ENCODE assay signal across 1 cellular context in the genomic region with DNA sequence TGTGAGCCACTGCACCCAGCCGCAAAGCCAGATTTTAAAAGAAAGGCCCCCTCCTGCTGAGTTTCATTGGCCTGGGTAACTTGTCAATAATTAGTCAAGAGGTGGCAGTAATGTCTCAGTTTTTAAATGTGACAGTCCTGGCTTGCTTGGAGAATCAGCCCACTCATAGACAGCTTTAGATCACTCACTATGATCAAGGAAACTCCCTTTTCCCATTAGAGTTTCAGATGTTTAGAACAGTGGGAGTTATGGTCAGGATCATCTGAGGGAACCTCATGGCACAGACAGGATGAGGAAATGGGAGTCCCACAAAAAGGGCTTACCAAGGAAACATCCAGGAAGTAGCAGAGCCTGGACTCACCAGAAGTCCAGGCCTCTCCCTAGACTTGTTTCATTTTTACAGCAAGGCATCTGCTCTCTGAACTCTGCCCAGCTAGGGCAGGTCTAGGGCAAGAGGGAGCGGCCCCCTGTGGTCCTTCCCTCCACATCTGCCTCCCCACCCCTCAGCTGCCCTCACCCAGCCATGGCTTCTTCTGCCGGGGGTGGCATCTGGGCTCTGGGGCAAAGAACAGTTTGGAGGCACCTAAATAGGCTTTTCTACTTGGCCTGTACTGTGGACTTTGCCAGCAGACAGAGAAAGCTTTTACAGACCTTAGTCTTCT.
TF ChIP-seq lines count a peak whose summit lies in the region.

No MANE protein-coding gene starts in this region.

TF ChIP-seq in HepG2, 621 proteins besides CTCF, POLR2A, EP300 and RAD21 (continues in another document):
- no peak for TF ChIP-seq SMAD1 (CRISPR knock-in tag; IDR thresholded peaks at IDR 0.05; ENCODE audit: borderline replicate concordance, low read depth)
- no peak for TF ChIP-seq FIP1L1 (IDR thresholded peaks at IDR 0.05; ENCODE audit: borderline replicate concordance, insufficient read depth, low read depth, low read length)
- no peak for TF ChIP-seq MTF2 (CRISPR knock-in tag; IDR thresholded peaks at IDR 0.05; ENCODE audit: borderline replicate concordance)
- TF ChIP-seq, protein P1, sequence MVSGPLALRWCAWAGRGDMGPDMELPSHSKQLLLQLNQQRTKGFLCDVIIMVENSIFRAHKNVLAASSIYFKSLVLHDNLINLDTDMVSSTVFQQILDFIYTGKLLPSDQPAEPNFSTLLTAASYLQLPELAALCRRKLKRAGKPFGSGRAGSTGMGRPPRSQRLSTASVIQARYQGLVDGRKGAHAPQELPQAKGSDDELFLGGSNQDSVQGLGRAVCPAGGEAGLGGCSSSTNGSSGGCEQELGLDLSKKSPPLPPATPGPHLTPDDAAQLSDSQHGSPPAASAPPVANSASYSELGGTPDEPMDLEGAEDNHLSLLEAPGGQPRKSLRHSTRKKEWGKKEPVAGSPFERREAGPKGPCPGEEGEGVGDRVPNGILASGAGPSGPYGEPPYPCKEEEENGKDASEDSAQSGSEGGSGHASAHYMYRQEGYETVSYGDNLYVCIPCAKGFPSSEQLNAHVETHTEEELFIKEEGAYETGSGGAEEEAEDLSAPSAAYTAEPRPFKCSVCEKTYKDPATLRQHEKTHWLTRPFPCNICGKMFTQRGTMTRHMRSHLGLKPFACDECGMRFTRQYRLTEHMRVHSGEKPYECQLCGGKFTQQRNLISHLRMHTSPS (CRISPR knock-in tag; IDR thresholded peaks at IDR 0.05; ENCODE audit: low read depth) = peak; percentile 50; the same call in 1 of the 2 replicates
- TF ChIP-seq MTA3 (CRISPR knock-in tag; IDR thresholded peaks at IDR 0.05) = no peak
- TF ChIP-seq, protein P2, sequence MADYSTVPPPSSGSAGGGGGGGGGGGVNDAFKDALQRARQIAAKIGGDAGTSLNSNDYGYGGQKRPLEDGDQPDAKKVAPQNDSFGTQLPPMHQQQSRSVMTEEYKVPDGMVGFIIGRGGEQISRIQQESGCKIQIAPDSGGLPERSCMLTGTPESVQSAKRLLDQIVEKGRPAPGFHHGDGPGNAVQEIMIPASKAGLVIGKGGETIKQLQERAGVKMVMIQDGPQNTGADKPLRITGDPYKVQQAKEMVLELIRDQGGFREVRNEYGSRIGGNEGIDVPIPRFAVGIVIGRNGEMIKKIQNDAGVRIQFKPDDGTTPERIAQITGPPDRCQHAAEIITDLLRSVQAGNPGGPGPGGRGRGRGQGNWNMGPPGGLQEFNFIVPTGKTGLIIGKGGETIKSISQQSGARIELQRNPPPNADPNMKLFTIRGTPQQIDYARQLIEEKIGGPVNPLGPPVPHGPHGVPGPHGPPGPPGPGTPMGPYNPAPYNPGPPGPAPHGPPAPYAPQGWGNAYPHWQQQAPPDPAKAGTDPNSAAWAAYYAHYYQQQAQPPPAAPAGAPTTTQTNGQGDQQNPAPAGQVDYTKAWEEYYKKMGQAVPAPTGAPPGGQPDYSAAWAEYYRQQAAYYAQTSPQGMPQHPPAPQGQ (CRISPR knock-in tag; IDR thresholded peaks at IDR 0.05; ENCODE audit: borderline replicate concordance) = no peak
- TF ChIP-seq ZNF230 (CRISPR knock-in tag; IDR thresholded peaks at IDR 0.05) = no peak
- TF ChIP-seq ZNF264 (CRISPR knock-in tag; IDR thresholded peaks at IDR 0.05) = no peak
- TF ChIP-seq NCOA2 (CRISPR knock-in tag; IDR thresholded peaks at IDR 0.05) = no peak
- TF ChIP-seq TMF1 (CRISPR knock-in tag; IDR thresholded peaks at IDR 0.05; ENCODE audit: low read depth) = no peak
- no peak for TF ChIP-seq LCORL (IDR thresholded peaks at IDR 0.05)
- TF ChIP-seq LCORL (CRISPR knock-in tag; IDR thresholded peaks at IDR 0.05) = peak; percentile 29; the same call in 1 of the 2 replicates
- TF ChIP-seq ESRRA (CRISPR knock-in tag; IDR thresholded peaks at IDR 0.05; ENCODE audit: low read depth) = no peak
- no peak for TF ChIP-seq CHD4 (IDR thresholded peaks at IDR 0.05; ENCODE audit: borderline replicate concordance, low read length)
- no peak for TF ChIP-seq ZNF121 (CRISPR knock-in tag; IDR thresholded peaks at IDR 0.05)
- TF ChIP-seq, protein P3, sequence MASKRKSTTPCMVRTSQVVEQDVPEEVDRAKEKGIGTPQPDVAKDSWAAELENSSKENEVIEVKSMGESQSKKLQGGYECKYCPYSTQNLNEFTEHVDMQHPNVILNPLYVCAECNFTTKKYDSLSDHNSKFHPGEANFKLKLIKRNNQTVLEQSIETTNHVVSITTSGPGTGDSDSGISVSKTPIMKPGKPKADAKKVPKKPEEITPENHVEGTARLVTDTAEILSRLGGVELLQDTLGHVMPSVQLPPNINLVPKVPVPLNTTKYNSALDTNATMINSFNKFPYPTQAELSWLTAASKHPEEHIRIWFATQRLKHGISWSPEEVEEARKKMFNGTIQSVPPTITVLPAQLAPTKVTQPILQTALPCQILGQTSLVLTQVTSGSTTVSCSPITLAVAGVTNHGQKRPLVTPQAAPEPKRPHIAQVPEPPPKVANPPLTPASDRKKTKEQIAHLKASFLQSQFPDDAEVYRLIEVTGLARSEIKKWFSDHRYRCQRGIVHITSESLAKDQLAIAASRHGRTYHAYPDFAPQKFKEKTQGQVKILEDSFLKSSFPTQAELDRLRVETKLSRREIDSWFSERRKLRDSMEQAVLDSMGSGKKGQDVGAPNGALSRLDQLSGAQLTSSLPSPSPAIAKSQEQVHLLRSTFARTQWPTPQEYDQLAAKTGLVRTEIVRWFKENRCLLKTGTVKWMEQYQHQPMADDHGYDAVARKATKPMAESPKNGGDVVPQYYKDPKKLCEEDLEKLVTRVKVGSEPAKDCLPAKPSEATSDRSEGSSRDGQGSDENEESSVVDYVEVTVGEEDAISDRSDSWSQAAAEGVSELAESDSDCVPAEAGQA (IDR thresholded peaks at IDR 0.05; ENCODE audit: low read depth) = no peak
- TF ChIP-seq, protein P3 (CRISPR knock-in tag; IDR thresholded peaks at IDR 0.05; ENCODE audit: borderline replicate concordance) = no peak
- TF ChIP-seq ZNF20 (CRISPR knock-in tag; IDR thresholded peaks at IDR 0.05) = no peak
- no peak for TF ChIP-seq PAWR (CRISPR knock-in tag; IDR thresholded peaks at IDR 0.05; ENCODE audit: borderline replicate concordance)
- no peak for TF ChIP-seq IRX3 (CRISPR knock-in tag; IDR thresholded peaks at IDR 0.05; ENCODE audit: borderline replicate concordance, low read depth)
- TF ChIP-seq KDM4B (CRISPR knock-in tag; IDR thresholded peaks at IDR 0.05) = no peak
- no peak for TF ChIP-seq HNRNPUL1 (IDR thresholded peaks at IDR 0.05; ENCODE audit: low read depth, low read length)
- TF ChIP-seq SMARCC2 (IDR thresholded peaks at IDR 0.05) = no peak
- no peak for TF ChIP-seq ZNF720 (CRISPR knock-in tag; IDR thresholded peaks at IDR 0.05)
- TF ChIP-seq RFX3 (CRISPR knock-in tag; IDR thresholded peaks at IDR 0.05) = no peak
- TF ChIP-seq ZSCAN9 (CRISPR knock-in tag; IDR thresholded peaks at IDR 0.05; ENCODE audit: borderline replicate concordance) = peak; percentile 34; the same call in 1 of the 2 replicates
- no peak for TF ChIP-seq ZNF776 (CRISPR knock-in tag; IDR thresholded peaks at IDR 0.05)
- TF ChIP-seq, protein P4, sequence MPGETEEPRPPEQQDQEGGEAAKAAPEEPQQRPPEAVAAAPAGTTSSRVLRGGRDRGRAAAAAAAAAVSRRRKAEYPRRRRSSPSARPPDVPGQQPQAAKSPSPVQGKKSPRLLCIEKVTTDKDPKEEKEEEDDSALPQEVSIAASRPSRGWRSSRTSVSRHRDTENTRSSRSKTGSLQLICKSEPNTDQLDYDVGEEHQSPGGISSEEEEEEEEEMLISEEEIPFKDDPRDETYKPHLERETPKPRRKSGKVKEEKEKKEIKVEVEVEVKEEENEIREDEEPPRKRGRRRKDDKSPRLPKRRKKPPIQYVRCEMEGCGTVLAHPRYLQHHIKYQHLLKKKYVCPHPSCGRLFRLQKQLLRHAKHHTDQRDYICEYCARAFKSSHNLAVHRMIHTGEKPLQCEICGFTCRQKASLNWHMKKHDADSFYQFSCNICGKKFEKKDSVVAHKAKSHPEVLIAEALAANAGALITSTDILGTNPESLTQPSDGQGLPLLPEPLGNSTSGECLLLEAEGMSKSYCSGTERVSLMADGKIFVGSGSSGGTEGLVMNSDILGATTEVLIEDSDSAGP (CRISPR knock-in tag; IDR thresholded peaks at IDR 0.05; ENCODE audit: borderline replicate concordance) = no peak
- TF ChIP-seq, protein P5, sequence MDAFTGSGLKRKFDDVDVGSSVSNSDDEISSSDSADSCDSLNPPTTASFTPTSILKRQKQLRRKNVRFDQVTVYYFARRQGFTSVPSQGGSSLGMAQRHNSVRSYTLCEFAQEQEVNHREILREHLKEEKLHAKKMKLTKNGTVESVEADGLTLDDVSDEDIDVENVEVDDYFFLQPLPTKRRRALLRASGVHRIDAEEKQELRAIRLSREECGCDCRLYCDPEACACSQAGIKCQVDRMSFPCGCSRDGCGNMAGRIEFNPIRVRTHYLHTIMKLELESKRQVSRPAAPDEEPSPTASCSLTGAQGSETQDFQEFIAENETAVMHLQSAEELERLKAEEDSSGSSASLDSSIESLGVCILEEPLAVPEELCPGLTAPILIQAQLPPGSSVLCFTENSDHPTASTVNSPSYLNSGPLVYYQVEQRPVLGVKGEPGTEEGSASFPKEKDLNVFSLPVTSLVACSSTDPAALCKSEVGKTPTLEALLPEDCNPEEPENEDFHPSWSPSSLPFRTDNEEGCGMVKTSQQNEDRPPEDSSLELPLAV (CRISPR knock-in tag; conservative IDR thresholded peaks at IDR 0.05; ENCODE audit: low read depth) = no peak
- TF ChIP-seq, protein P6, sequence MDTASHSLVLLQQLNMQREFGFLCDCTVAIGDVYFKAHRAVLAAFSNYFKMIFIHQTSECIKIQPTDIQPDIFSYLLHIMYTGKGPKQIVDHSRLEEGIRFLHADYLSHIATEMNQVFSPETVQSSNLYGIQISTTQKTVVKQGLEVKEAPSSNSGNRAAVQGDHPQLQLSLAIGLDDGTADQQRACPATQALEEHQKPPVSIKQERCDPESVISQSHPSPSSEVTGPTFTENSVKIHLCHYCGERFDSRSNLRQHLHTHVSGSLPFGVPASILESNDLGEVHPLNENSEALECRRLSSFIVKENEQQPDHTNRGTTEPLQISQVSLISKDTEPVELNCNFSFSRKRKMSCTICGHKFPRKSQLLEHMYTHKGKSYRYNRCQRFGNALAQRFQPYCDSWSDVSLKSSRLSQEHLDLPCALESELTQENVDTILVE (CRISPR knock-in tag; IDR thresholded peaks at IDR 0.05) = no peak
- TF ChIP-seq, protein P7, sequence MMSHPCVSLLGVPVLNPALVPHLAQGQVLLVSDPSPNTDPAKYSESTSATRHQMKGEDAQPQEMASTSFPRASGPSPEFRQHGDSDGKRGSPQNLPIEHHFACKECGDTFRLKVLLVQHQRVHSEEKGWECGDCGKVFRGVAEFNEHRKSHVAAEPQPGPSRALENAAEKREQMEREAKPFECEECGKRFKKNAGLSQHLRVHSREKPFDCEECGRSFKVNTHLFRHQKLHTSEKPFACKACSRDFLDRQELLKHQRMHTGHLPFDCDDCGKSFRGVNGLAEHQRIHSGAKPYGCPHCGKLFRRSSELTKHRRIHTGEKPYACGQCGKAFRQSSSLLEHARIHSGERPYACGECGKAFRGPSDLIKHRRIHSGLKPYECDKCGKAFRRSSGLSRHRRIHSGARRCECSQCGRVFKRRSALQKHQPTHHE (CRISPR knock-in tag; IDR thresholded peaks at IDR 0.05; ENCODE audit: borderline replicate concordance) = no peak
- no peak for TF ChIP-seq RFXAP (CRISPR knock-in tag; IDR thresholded peaks at IDR 0.05; ENCODE audit: borderline replicate concordance)
- TF ChIP-seq GATA4 (IDR thresholded peaks at IDR 0.05; ENCODE audit: borderline replicate concordance, low read depth) = no peak
- TF ChIP-seq, protein P8, sequence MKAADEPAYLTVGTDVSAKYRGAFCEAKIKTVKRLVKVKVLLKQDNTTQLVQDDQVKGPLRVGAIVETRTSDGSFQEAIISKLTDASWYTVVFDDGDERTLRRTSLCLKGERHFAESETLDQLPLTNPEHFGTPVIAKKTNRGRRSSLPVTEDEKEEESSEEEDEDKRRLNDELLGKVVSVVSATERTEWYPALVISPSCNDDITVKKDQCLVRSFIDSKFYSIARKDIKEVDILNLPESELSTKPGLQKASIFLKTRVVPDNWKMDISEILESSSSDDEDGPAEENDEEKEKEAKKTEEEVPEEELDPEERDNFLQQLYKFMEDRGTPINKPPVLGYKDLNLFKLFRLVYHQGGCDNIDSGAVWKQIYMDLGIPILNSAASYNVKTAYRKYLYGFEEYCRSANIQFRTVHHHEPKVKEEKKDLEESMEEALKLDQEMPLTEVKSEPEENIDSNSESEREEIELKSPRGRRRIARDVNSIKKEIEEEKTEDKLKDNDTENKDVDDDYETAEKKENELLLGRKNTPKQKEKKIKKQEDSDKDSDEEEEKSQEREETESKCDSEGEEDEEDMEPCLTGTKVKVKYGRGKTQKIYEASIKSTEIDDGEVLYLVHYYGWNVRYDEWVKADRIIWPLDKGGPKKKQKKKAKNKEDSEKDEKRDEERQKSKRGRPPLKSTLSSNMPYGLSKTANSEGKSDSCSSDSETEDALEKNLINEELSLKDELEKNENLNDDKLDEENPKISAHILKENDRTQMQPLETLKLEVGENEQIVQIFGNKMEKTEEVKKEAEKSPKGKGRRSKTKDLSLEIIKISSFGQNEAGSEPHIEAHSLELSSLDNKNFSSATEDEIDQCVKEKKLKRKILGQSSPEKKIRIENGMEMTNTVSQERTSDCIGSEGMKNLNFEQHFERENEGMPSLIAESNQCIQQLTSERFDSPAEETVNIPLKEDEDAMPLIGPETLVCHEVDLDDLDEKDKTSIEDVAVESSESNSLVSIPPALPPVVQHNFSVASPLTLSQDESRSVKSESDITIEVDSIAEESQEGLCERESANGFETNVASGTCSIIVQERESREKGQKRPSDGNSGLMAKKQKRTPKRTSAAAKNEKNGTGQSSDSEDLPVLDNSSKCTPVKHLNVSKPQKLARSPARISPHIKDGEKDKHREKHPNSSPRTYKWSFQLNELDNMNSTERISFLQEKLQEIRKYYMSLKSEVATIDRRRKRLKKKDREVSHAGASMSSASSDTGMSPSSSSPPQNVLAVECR (CRISPR knock-in tag; IDR thresholded peaks at IDR 0.05; ENCODE audit: borderline replicate concordance) = peak; percentile 35; the same call in 1 of the 2 replicates
- peak; percentile 63 for TF ChIP-seq SAP130 (CRISPR knock-in tag; IDR thresholded peaks at IDR 0.05; ENCODE audit: low read depth)
- TF ChIP-seq ZNF33A (CRISPR knock-in tag; IDR thresholded peaks at IDR 0.05; ENCODE audit: borderline replicate concordance) = no peak
- no peak for TF ChIP-seq TOPORS (CRISPR knock-in tag; IDR thresholded peaks at IDR 0.05)
- 0 out of 4 replicates have a peak, but pooled peaks of 1 of the 2 experiments have one; percentile 22 for TF ChIP-seq NR2F1 (CRISPR knock-in tag; IDR thresholded peaks at IDR 0.05)
